ENCODE assay signal across 14 cellular contexts in the genomic region with DNA sequence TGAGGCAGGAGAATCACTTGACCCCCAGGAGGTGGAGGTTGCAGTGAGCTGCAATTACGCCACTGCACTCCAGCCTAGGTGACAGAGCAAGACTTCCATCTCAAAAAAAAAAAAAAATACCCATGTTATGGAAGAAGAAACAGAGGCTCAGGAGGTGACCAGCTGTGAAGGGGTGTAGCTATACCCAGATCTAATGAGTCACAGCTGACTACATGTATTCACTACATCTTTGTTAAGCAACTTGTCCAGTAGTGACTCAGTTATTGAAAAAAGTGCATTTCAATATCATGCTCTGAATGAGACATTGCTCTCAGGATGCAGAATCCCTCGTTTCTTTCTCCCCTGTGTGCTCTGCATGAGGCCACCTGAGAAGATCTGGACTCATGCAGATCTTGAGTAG. TPM values are rescaled to one million over a fixed set of nuclear protein-coding genes. Genes with fewer than 3 reads are reported as not detected.
A peak's percentile ranks its signal among the peaks of the same experiment; 100 is the strongest.
DNase-seq lines count a peak whose midpoint lies in the region; ATAC-seq and TF ChIP-seq lines count a peak whose summit lies in the region.
"Had no signal": no experiment of that assay in that cellular context is flagged by ENCODE, and none has a peak within 500 bp of the region (broad histone marks: within the 10 kb centered on the region; RNA-seq: fewer than 3 reads in every experiment).

No MANE protein-coding gene starts in this region.

- TF ChIP-seq CTCF in OCI-LY3 (IDR thresholded peaks at IDR 0.05; ENCODE audit: low read depth, low read length) (no peak), transverse colon (IDR thresholded peaks at IDR 0.05) (no peak)

- peaks cover 0 to 5% of the 10 kb centered on the region in 2 donors for H3K27me3 Mint-ChIP-seq in natural killer cell treated with Interleukin-12 subunit alpha and Interleukin-12 subunit beta and Interleukin-15 and Interleukin-18, amount 100 ng/mL, for 72 hours

- H2AFZ ChIP-seq in OCI-LY3 (ENCODE audit: low read depth, low read length) = 0 out of 2 replicates have a peak overlapping the region, but pooled peaks have one; percentile 4

- peak overlapping the region; percentile 74 for H3K27ac ChIP-seq in OCI-LY3 (ENCODE audit: low read length)
- H3K27ac ChIP-seq in epithelial cell of prostate = no peak overlapping the region
- H3K27ac ChIP-seq in transverse colon = no peak overlapping the region
- H3K27ac ChIP-seq: 22Rv1 had no signal

- H3K4me2 ChIP-seq in OCI-LY3 (ENCODE audit: low read length) = peak overlapping the region; percentile 66

- H3K4me3 Mint-ChIP-seq in natural killer cell treated with Interleukin-12 subunit alpha and Interleukin-12 subunit beta and Interleukin-15 and Interleukin-18, amount 100 ng/mL, for 72 hours = no peak overlapping the region
- H3K4me3 Mint-ChIP-seq: neural crest cell had no signal

- ATAC-seq in natural killer cell treated with Interleukin-12 subunit alpha and Interleukin-12 subunit beta and Interleukin-15 and Interleukin-18, amount 100 ng/mL, for 72 hours = no peak
- ATAC-seq in HG02678 (IDR thresholded peaks at IDR 0.05; ENCODE audit: unreplicated experiment) = no peak

- no peaks in the 10 kb centered on the region for H3K9me3 Mint-ChIP-seq in natural killer cell treated with Interleukin-12 subunit alpha and Interleukin-12 subunit beta and Interleukin-15 and Interleukin-18, amount 100 ng/mL, for 72 hours
- H3K9me3 Mint-ChIP-seq: neural crest cell had no signal

- TF ChIP-seq POLR2A in transverse colon (IDR thresholded peaks at IDR 0.05) = no peak

- DNase-seq in DMS53 (lab: John Stamatoyannopoulos, UW) = peak; percentile 5
- no peak for DNase-seq in DMS53 treated with DMSO at 0.1 percent for 48 hours (lab: John Stamatoyannopoulos, UW; ENCODE audit: unreplicated experiment)
- DNase-seq in epithelial cell of prostate (ENCODE audit: low read depth, low spot score) = peak; percentile 68
- peak; percentile 69 for DNase-seq in skeletal muscle cell (ENCODE audit: low read depth)
- DNase-seq in transverse colon = no peak
- no peak for DNase-seq in natural killer cell treated with Interleukin-12 subunit alpha and Interleukin-12 subunit beta and Interleukin-15 and Interleukin-18, amount 100 ng/mL, for 72 hours (ENCODE audit: low spot score)
- DNase-seq: cerebellar nuclear complex; NCI-H345; stimulated activated CD4-positive, alpha-beta T cell treated with anti-CD3 and anti-CD28 coated beads, Interleukin-2, amount 100 ng/mL, for 24 hours; T-helper 2 cell had no signal

- H3K27me3 ChIP-seq in OCI-LY3 (ENCODE audit: low read depth, low read length) = no peaks in the 10 kb centered on the region
- no peaks in the 10 kb centered on the region for H3K27me3 ChIP-seq in transverse colon

- H3K36me3 ChIP-seq in OCI-LY3 (replicated peaks; ENCODE audit: low read depth, low read length) (no peaks in the 10 kb centered on the region), transverse colon (no peaks in the 10 kb centered on the region)

- 72 to 80% methylated on average over 1 to 2 of the region's 2 CpGs for WGBS in transverse colon (ENCODE audit: low coverage in 1 of 2), 2 donors

- H3K36me3 Mint-ChIP-seq in natural killer cell treated with Interleukin-12 subunit alpha and Interleukin-12 subunit beta and Interleukin-15 and Interleukin-18, amount 100 ng/mL, for 72 hours = no peaks in the 10 kb centered on the region

- peak overlapping the region; percentile 32 for H3K9ac ChIP-seq in OCI-LY3 (ENCODE audit: low read length)

- H3K4me1 ChIP-seq in OCI-LY3 (ENCODE audit: low read length) (peaks cover 71% of the 10 kb centered on the region), transverse colon (peaks cover 0 to 1% (median 0%) of the 10 kb centered on the region in 4 donors)

- no peaks in the 10 kb centered on the region for H4K20me1 ChIP-seq in OCI-LY3 (ENCODE audit: insufficient read depth, low read length)

- in situ Hi-C loops in transverse colon (cut with MboI; ENCODE audit: low pct_ligation_motif_present in 1 of 4, low pct_unique_long_range_greater_than_20kb in 1 of 4, low sequenced_read_pairs in 3 of 4) = no loop called here

- no peak overlapping the region for H3K27ac Mint-ChIP-seq in natural killer cell treated with Interleukin-12 subunit alpha and Interleukin-12 subunit beta and Interleukin-15 and Interleukin-18, amount 100 ng/mL, for 72 hours

- no peak for TF ChIP-seq EP300 in transverse colon (IDR thresholded peaks at IDR 0.05; ENCODE audit: low read depth)

- H3K4me3 ChIP-seq in OCI-LY3 (ENCODE audit: low read length) (peak overlapping the region; percentile 50), skeletal muscle cell (ENCODE audit: low read depth, low read length) (no peak overlapping the region), transverse colon (no peak overlapping the region)

- no peaks in the 10 kb centered on the region for H3K4me1 Mint-ChIP-seq in natural killer cell treated with Interleukin-12 subunit alpha and Interleukin-12 subunit beta and Interleukin-15 and Interleukin-18, amount 100 ng/mL, for 72 hours (ENCODE audit: low read depth in 2 of 2)
- H3K4me1 Mint-ChIP-seq: neural crest cell had no signal

- H3K9me3 ChIP-seq in OCI-LY3 (ENCODE audit: insufficient read depth, low read length) = no peaks in the 10 kb centered on the region
- H3K9me3 ChIP-seq in transverse colon = no peaks in the 10 kb centered on the region

- H3K79me2 ChIP-seq in OCI-LY3 (ENCODE audit: low read length) = no peaks in the 10 kb centered on the region

- intact Hi-C loops in transverse colon (cut with DNase I; ENCODE audit: low total_unique reads) = no loop called here

RNA-seq across cellular contexts. Expression of a gene that starts 16.1 kb away (rescaled TPM):
- total RNA-seq in transverse colon = 10 to 100 TPM; 14.1 to 27.6 (median 18.2) TPM
- 10 to 100 TPM; 24.2 to 38.9 TPM for total RNA-seq in natural killer cell treated with Interleukin-12 subunit alpha and Interleukin-12 subunit beta and Interleukin-15 and Interleukin-18, amount 100 ng/mL, for 72 hours

Comparison
In these comparisons a context has a peak if more than half of its experiments do, and no peak if none do; other contexts are left out.
1. DNase-seq: peak in DMS53 (single experiment), epithelial cell of prostate (single experiment) and skeletal muscle cell (single experiment); none in DMS53 treated with DMSO at 0.1 percent for 48 hours (single experiment), transverse colon (single experiment) and natural killer cell treated with Interleukin-12 subunit alpha and Interleukin-12 subunit beta and Interleukin-15 and Interleukin-18, amount 100 ng/mL, for 72 hours (single experiment).